In the genomic region with DNA sequence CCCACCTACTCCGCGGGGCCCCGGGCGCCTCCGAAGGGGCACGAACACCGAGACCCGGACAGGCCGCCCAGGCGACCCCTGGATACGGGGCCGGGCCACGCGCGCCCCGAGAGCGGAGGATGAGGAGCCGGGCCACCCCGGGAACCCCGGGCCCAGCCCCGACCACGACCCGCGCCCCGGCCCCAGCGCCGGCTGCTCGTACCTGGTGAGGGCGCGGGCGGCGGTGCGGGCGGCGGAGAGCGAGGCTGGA, we compare ENCODE assay signal across 8 cellular contexts. TPM values are rescaled to one million over a fixed set of nuclear protein-coding genes. Genes with fewer than 3 reads are reported as not detected.
DNase-seq lines count a peak whose midpoint lies in the region; ATAC-seq and TF ChIP-seq lines count a peak whose summit lies in the region.

No MANE protein-coding gene starts in this region.

- H3K4me1 Mint-ChIP-seq in activated CD4-positive, alpha-beta T cell treated with anti-CD3 and anti-CD28 coated beads, Interleukin-2, amount 10 ng/mL, durations not matched to agents 7 days and 5 days, result peaks cover 24% of the 10 kb centered on the region
- H3K4me1 Mint-ChIP-seq in immature natural killer cell, result peaks cover 0 to 9% of the 10 kb centered on the region in 2 donors

- DNase-seq in stimulated activated CD4-positive, alpha-beta T cell treated with anti-CD3 and anti-CD28 coated beads, Interleukin-2, amount 100 ng/mL, for 48 hours, result peak; percentile 20
- no peak for DNase-seq in stimulated activated CD4-positive, alpha-beta T cell treated with anti-CD3 and anti-CD28 coated beads, Interleukin-4, amount 100 ng/mL, for 24 hours
- DNase-seq in activated CD4-positive, alpha-beta T cell treated with anti-CD3 and anti-CD28 coated beads, Interleukin-2, amount 10 ng/mL, durations not matched to agents 7 days and 5 days, result no peak
- DNase-seq in immature natural killer cell (no peak), thoracic aorta (ENCODE audit: low spot score) (no peak), NOMO-1 treated with dmso at 0.1 percent for 144 hours (lab: John Stamatoyannopoulos, UW; ENCODE audit: unreplicated experiment) (no peak), midbrain (lab: John Stamatoyannopoulos, UW) (no peak)

- no peaks in the 10 kb centered on the region for H3K9me3 ChIP-seq in thoracic aorta

- TF ChIP-seq CTCF in thoracic aorta (IDR thresholded peaks at IDR 0.05), result no peak

- no peaks in the 10 kb centered on the region for H3K9me3 Mint-ChIP-seq in activated CD4-positive, alpha-beta T cell treated with anti-CD3 and anti-CD28 coated beads, Interleukin-2, amount 10 ng/mL, durations not matched to agents 7 days and 5 days
- H3K9me3 Mint-ChIP-seq in immature natural killer cell, result no peaks in the 10 kb centered on the region

- ATAC-seq in thoracic aorta (ENCODE audit: insufficient number of reproducible peaks, low FRiP score, low read depth), result no peak
- no peak for ATAC-seq in GM21367 (IDR thresholded peaks at IDR 0.05; ENCODE audit: unreplicated experiment)

- H3K27me3 Mint-ChIP-seq in activated CD4-positive, alpha-beta T cell treated with anti-CD3 and anti-CD28 coated beads, Interleukin-2, amount 10 ng/mL, durations not matched to agents 7 days and 5 days, result no peaks in the 10 kb centered on the region
- H3K27me3 Mint-ChIP-seq in immature natural killer cell (ENCODE audit: low read depth in 3 of 3), result peaks cover 0 to 8% (median 0%) of the 10 kb centered on the region in 3 donors

- H3K36me3 Mint-ChIP-seq in activated CD4-positive, alpha-beta T cell treated with anti-CD3 and anti-CD28 coated beads, Interleukin-2, amount 10 ng/mL, durations not matched to agents 7 days and 5 days (ENCODE audit: low read depth), result peaks cover 1% of the 10 kb centered on the region
- no peaks in the 10 kb centered on the region for H3K36me3 Mint-ChIP-seq in immature natural killer cell

- peaks cover 19 to 29% of the 10 kb centered on the region in 2 donors for H3K4me1 ChIP-seq in thoracic aorta (ENCODE audit: control insufficient read depth in 1 of 2, low read depth in 2 of 2)

- no peaks in the 10 kb centered on the region for H3K27me3 ChIP-seq in thoracic aorta (replicated peaks; ENCODE audit: insufficient read depth)

- peak overlapping the region; percentile 80 for H3K4me3 ChIP-seq in thoracic aorta

- peak overlapping the region; percentile 73 for H3K4me3 Mint-ChIP-seq in activated CD4-positive, alpha-beta T cell treated with anti-CD3 and anti-CD28 coated beads, Interleukin-2, amount 10 ng/mL, durations not matched to agents 7 days and 5 days
- peak overlapping the region in 4 of 5 donors; percentile 62 to 73 (median 68) for H3K4me3 Mint-ChIP-seq in immature natural killer cell

- H3K27ac ChIP-seq in thoracic aorta, result peak overlapping the region; percentile 86 to 92

- H3K36me3 ChIP-seq in thoracic aorta, result peaks cover 20% of the 10 kb centered on the region

- CTCF ChIA-PET in activated CD4-positive, alpha-beta T cell treated with anti-CD3 and anti-CD28 coated beads, Interleukin-2, amount 10 ng/mL, durations not matched to agents 7 days and 5 days (lab: Charles Lee), result interaction anchor here (1.0 to 1.7 kb wide), 4 partner anchors 10 to 166 kb away, joined by 3 to 5 read pairs (median 4); no protein-coding TSS in a partner anchor

- POLR2A ChIA-PET in activated CD4-positive, alpha-beta T cell treated with anti-CD3 and anti-CD28 coated beads, Interleukin-2, amount 10 ng/mL, durations not matched to agents 7 days and 5 days (lab: Charles Lee), result no interaction called here

- peak overlapping the region; percentile 73 for H3K27ac Mint-ChIP-seq in activated CD4-positive, alpha-beta T cell treated with anti-CD3 and anti-CD28 coated beads, Interleukin-2, amount 10 ng/mL, durations not matched to agents 7 days and 5 days
- H3K27ac Mint-ChIP-seq in immature natural killer cell, result peak overlapping the region in 2 of 6 donors; percentile 32 to 46

RNA-seq across cellular contexts. Expression of a gene that starts 0.2 kb away (rescaled TPM):
- 100 to 1,000 TPM; 138 to 139 TPM for total RNA-seq in activated CD4-positive, alpha-beta T cell treated with anti-CD3 and anti-CD28 coated beads, Interleukin-2, amount 10 ng/mL, durations not matched to agents 7 days and 5 days
- 1 to 10 TPM in 1 of 3 donors, under 1 TPM in 2; 0.10 to 2.7 (median 0.23) TPM for polyA plus RNA-seq in immature natural killer cell
- 10 to 100 TPM; 49.6 to 50.9 TPM for total RNA-seq in thoracic aorta

RNA-seq across cellular contexts. Expression of a gene that starts 32.2 kb away (rescaled TPM):
- total RNA-seq in activated CD4-positive, alpha-beta T cell treated with anti-CD3 and anti-CD28 coated beads, Interleukin-2, amount 10 ng/mL, durations not matched to agents 7 days and 5 days, result 100 to 1,000 TPM; 113 to 127 TPM
- 10 to 100 TPM; 61.7 to 85.3 (median 82.5) TPM for polyA plus RNA-seq in immature natural killer cell
- 10 to 100 TPM; 77.3 to 88.9 TPM for total RNA-seq in thoracic aorta

RNA-seq across cellular contexts. Expression of a gene that starts 46.1 kb away (rescaled TPM):
- 10 to 100 TPM; 78.5 to 92.1 TPM for total RNA-seq in activated CD4-positive, alpha-beta T cell treated with anti-CD3 and anti-CD28 coated beads, Interleukin-2, amount 10 ng/mL, durations not matched to agents 7 days and 5 days
- 100 to 1,000 TPM; 174 to 212 (median 183) TPM for polyA plus RNA-seq in immature natural killer cell
- total RNA-seq in thoracic aorta, result 10 to 100 TPM; 43.2 to 91.9 TPM

RNA-seq across cellular contexts. Expression of a gene that starts 46.2 kb away (rescaled TPM):
- 10 to 100 TPM; 29.0 to 29.8 TPM for total RNA-seq in activated CD4-positive, alpha-beta T cell treated with anti-CD3 and anti-CD28 coated beads, Interleukin-2, amount 10 ng/mL, durations not matched to agents 7 days and 5 days
- 1 to 10 TPM; 2.2 to 3.7 (median 3.2) TPM for polyA plus RNA-seq in immature natural killer cell
- 10 to 100 TPM; 39.9 to 45.3 TPM for total RNA-seq in thoracic aorta

Comparison
In these comparisons a context has a peak if more than half of its experiments do, and no peak if none do; other contexts are left out.
1. DNase-seq: peak in stimulated activated CD4-positive, alpha-beta T cell treated with anti-CD3 and anti-CD28 coated beads, Interleukin-2, amount 100 ng/mL, for 48 hours (2 of 2); none in stimulated activated CD4-positive, alpha-beta T cell treated with anti-CD3 and anti-CD28 coated beads, Interleukin-4, amount 100 ng/mL, for 24 hours (single experiment), activated CD4-positive, alpha-beta T cell treated with anti-CD3 and anti-CD28 coated beads, Interleukin-2, amount 10 ng/mL, durations not matched to agents 7 days and 5 days (single experiment), immature natural killer cell (0 of 3), thoracic aorta (single experiment), NOMO-1 treated with dmso at 0.1 percent for 144 hours (single experiment) and midbrain (single experiment).